In the genomic region with DNA sequence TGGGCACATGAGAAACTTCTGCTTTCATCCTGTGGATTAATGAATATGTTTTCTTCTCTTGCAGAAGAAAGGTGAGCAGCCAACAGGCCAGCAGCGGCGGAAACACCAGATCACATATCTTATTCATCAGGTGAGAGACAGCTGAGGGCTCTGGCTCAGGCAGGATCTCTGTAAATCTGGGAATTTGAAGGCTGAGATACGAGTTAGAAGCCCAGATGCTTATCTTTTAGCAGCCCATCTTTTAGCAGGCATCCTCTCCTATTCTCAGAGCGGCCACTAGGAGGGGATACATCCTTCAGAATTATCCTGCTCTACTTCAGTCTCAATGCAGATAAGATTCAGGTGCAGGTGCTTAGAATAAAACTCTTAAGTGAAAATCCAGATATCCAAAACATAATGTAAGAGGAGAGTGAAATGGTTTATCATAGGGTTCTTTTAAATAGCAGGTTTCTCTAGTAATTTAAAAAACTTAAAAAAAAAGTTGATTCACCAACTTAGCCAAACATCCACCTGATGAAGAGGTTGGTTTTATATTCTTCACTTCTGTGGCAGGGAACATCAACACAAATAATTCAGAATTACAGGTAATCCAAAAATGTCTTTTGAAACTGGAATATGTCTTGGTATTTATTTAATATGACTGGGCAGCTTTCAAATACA, we compare ENCODE assay signal across 8 cellular contexts. TPM values are rescaled to one million over a fixed set of nuclear protein-coding genes. Genes with fewer than 3 reads are reported as not detected.
A peak's percentile ranks its signal among the peaks of the same experiment; 100 is the strongest.
DNase-seq lines count a peak whose midpoint lies in the region; ATAC-seq and TF ChIP-seq lines count a peak whose summit lies in the region.

No MANE protein-coding gene starts in this region.

- H3K9me3 ChIP-seq in right atrium auricular region (no peaks in the 10 kb centered on the region), right cardiac atrium (ENCODE audit: control insufficient read depth, low read length) (no peaks in the 10 kb centered on the region), tibial nerve (no peaks in the 10 kb centered on the region)

- no peaks in the 10 kb centered on the region for H3K4me1 Mint-ChIP-seq in MCF 10A (ENCODE audit: insufficient read depth, unreplicated experiment)

- H3K4me1 ChIP-seq in right atrium auricular region (peaks cover 0 to 16% of the 10 kb centered on the region in 2 donors), right cardiac atrium (ENCODE audit: control insufficient read depth, insufficient read depth, low read length) (no peaks in the 10 kb centered on the region), tibial nerve (peaks cover 0 to 17% (median 0%) of the 10 kb centered on the region in 4 donors)

- H3K4me3 Mint-ChIP-seq in MCF 10A (ENCODE audit: unreplicated experiment), result no peak overlapping the region

- no peak for TF ChIP-seq POLR2A in NB4 (IDR thresholded peaks at IDR 0.05; ENCODE audit: extremely low read depth, insufficient read length)
- TF ChIP-seq POLR2A in tibial nerve (IDR thresholded peaks at IDR 0.05), result no peak

- CTCF ChIA-PET in MCF 10A (lab: Yijun Ruan, JAX), result interaction anchor here (0.5 to 15.6 kb wide), 37 partner anchors 8 to 194 kb away, joined by 3 to 237 read pairs (median 5); partner anchors contain the start of genes INSRR, LRRC71, METTL25B and NTRK1

- ATAC-seq in right cardiac atrium (no peak), left lobe of liver (peak; percentile 86), HG03469 (IDR thresholded peaks at IDR 0.05; ENCODE audit: unreplicated experiment) (no peak)

- peak; percentile 69 to 74 for TF ChIP-seq CTCF in right atrium auricular region (IDR thresholded peaks at IDR 0.05)
- peak; percentile 75 for TF ChIP-seq CTCF in NB4 (IDR thresholded peaks at IDR 0.05; ENCODE audit: low read depth, low read length)
- TF ChIP-seq CTCF in MCF 10A (IDR thresholded peaks at IDR 0.05; ENCODE audit: unreplicated experiment), result peak; percentile 93
- peak; percentile 48 to 61 (median 56) for TF ChIP-seq CTCF in tibial nerve (IDR thresholded peaks at IDR 0.05)

- H3K27me3 Mint-ChIP-seq in MCF 10A (ENCODE audit: insufficient read depth, unreplicated experiment), result no peaks in the 10 kb centered on the region

- intact Hi-C loops in right cardiac atrium (cut with DNase I), result no loop called here
- intact Hi-C loops in MCF 10A (cut with micrococcal nuclease), result loop anchor here (1.0 to 2.0 kb wide), 4 partner anchors 63 to 131 kb away; partner anchors contain the start of gene NTRK1

- TF ChIP-seq EP300 in tibial nerve (IDR thresholded peaks at IDR 0.05), result no peak

- DNase-seq in right atrium auricular region (ENCODE audit: low spot score) (no peak), right cardiac atrium (no peak), NB4 (ENCODE audit: low read depth) (peak; percentile 64), T follicular helper cell (ENCODE audit: low read depth) (peak; percentile 56), MCF 10A (ENCODE audit: unreplicated experiment) (peak; percentile 82), left lobe of liver (ENCODE audit: low spot score) (no peak), tibial nerve (ENCODE audit: low spot score in 2 of 2) (peak in 1 of 2 donors; percentile 68)

- H3K9me3 Mint-ChIP-seq in MCF 10A (ENCODE audit: unreplicated experiment), result no peaks in the 10 kb centered on the region

- H3K27ac Mint-ChIP-seq in MCF 10A (ENCODE audit: low read depth, unreplicated experiment), result no peak overlapping the region

- H3K27me3 ChIP-seq in right atrium auricular region (no peaks in the 10 kb centered on the region), right cardiac atrium (ENCODE audit: control insufficient read depth, insufficient read depth) (no peaks in the 10 kb centered on the region), tibial nerve (no peaks in the 10 kb centered on the region)

- H3K36me3 Mint-ChIP-seq in MCF 10A (ENCODE audit: insufficient read depth, unreplicated experiment), result peaks cover 98% of the 10 kb centered on the region

- 49% methylated on average over 4 of the region's 4 CpGs for WGBS in right cardiac atrium
- 33 to 45% methylated on average over 4 of the region's 4 CpGs for WGBS in tibial nerve, 2 donors

- POLR2A ChIA-PET in MCF 10A (lab: Yijun Ruan, JAX), result interaction anchor here (0.6 to 1.6 kb wide), 3 partner anchors 9 to 46 kb away, joined by 3 to 7 read pairs (median 3); partner anchors contain the start of gene HDGF

- H3K27ac ChIP-seq in right atrium auricular region (no peak overlapping the region), right cardiac atrium (ENCODE audit: low read length) (no peak overlapping the region), tibial nerve (no peak overlapping the region)

- H3K36me3 ChIP-seq in right atrium auricular region, result peaks cover 88% of the 10 kb centered on the region
- peaks cover 0 to 95% (median 25%) of the 10 kb centered on the region in 3 donors for H3K36me3 ChIP-seq in tibial nerve

- BruUV-seq in MCF 10A (replicated peaks; lab: Mats Ljungman, UMichigan), result no TSS peak

- H3K4me3 ChIP-seq in right atrium auricular region (no peak overlapping the region), right cardiac atrium (ENCODE audit: low read length) (no peak overlapping the region), NB4 (ENCODE audit: low read depth, low read length) (no peak overlapping the region), tibial nerve (no peak overlapping the region)

RNA-seq across cellular contexts. Expression of gene SH2D2A, which starts 19.3 kb away (rescaled TPM):
- under 1 TPM; 0.30 to 0.98 TPM for total RNA-seq in right atrium auricular region
- total RNA-seq in right cardiac atrium, result 1 to 10 TPM in 3 of 4 donors, under 1 TPM in 1; 0.93 to 6.3 (median 2.2) TPM
- 2.0 TPM for polyA plus RNA-seq in right cardiac atrium
- 19.2 and 27.9 TPM in 2 replicates for total RNA-seq in MCF 10A (2022)
- 0.78 TPM for total RNA-seq in left lobe of liver
- 1 to 10 TPM in 2 of 4 donors, under 1 TPM in 1, not detected in 1; 0.78 to 7.2 (median 2.9) TPM for total RNA-seq in tibial nerve

RNA-seq across cellular contexts. Expression of gene PRCC, which starts 30.0 kb away (rescaled TPM):
- total RNA-seq in right atrium auricular region (10 to 100 TPM; 29.8 to 34.3 TPM), right cardiac atrium (10 to 100 TPM; 36.3 to 47.1 (median 44.1) TPM), MCF 10A (2022) (112 and 131 TPM in 2 replicates), left lobe of liver (19.3 TPM), tibial nerve (10 to 100 TPM; 25.1 to 44.6 (median 30.8) TPM)
- polyA plus RNA-seq in right cardiac atrium, result 36.0 TPM

RNA-seq across cellular contexts. Expression of gene HDGF, which starts 45.9 kb away (rescaled TPM):
- total RNA-seq in right atrium auricular region (100 to 1,000 TPM; 110 to 137 TPM), right cardiac atrium (100 to 1,000 TPM; 148 to 171 (median 162) TPM), MCF 10A (2022) (679 and 707 TPM in 2 replicates), left lobe of liver (153 TPM), tibial nerve (100 to 1,000 TPM; 120 to 177 (median 157) TPM)
- polyA plus RNA-seq in right cardiac atrium, result 124 TPM

RNA-seq across cellular contexts. Expression of gene MRPL24, which starts 56.5 kb away (rescaled TPM):
- 10 to 100 TPM; 45.8 to 50.5 TPM for total RNA-seq in right atrium auricular region
- 10 to 100 TPM; 63.4 to 88.5 (median 74.9) TPM for total RNA-seq in right cardiac atrium
- polyA plus RNA-seq in right cardiac atrium, result 145 TPM
- total RNA-seq in MCF 10A (2022), result 233 and 261 TPM in 2 replicates
- 68.7 TPM for total RNA-seq in left lobe of liver
- total RNA-seq in tibial nerve, result 10 to 100 TPM; 48.6 to 90.4 (median 66.2) TPM

Comparison
In these comparisons a context has a peak if more than half of its experiments do, and no peak if none do; other contexts are left out.
1. DNase-seq: peak in NB4 (single experiment), T follicular helper cell (single experiment) and MCF 10A (single experiment); none in right atrium auricular region (single experiment), right cardiac atrium (0 of 3) and left lobe of liver (single experiment).
2. Peak in every context shown above with its lines, with median percentiles within 50 percentile points of each other: CTCF ChIP-seq.